ENCODE assay signal across 8 cellular contexts in genomic region chr14:102927878-102928411, GRCh38. TPM values are rescaled to one million over a fixed set of nuclear protein-coding genes. Genes with fewer than 3 reads are reported as not detected.
DNase-seq lines count a peak whose midpoint lies in the region; ATAC-seq and TF ChIP-seq lines count a peak whose summit lies in the region.

No MANE protein-coding gene starts in this region.

- H3K27ac Mint-ChIP-seq in naive thymus-derived CD4-positive, alpha-beta T cell, result peak overlapping the region in 3 of 9 donors; percentile 39 to 63 (median 49)
- no peak overlapping the region for H3K27ac Mint-ChIP-seq in endothelial cell (ENCODE audit: unreplicated experiment)

- H3K36me3 ChIP-seq in DOHH2 (ENCODE audit: control insufficient read depth, low read length), result peaks cover 15% of the 10 kb centered on the region
- H3K36me3 ChIP-seq in naive thymus-derived CD4-positive, alpha-beta T cell (ENCODE audit: control insufficient read depth in 2 of 3, insufficient read depth in 3 of 3, low read length in 3 of 3), result no peaks in the 10 kb centered on the region

- intact Hi-C loops in naive thymus-derived CD4-positive, alpha-beta T cell (cut with micrococcal nuclease), result loop anchor here in 1 of 2 donors (1.0 to 5.0 kb wide), 3 partner anchors 21 to 981 kb away; partner anchors contain the start of gene RCOR1

- peaks cover 0 to 61% (median 11%) of the 10 kb centered on the region in 5 donors for H3K27me3 Mint-ChIP-seq in naive thymus-derived CD4-positive, alpha-beta T cell
- peaks cover 30% of the 10 kb centered on the region for H3K27me3 Mint-ChIP-seq in endothelial cell (ENCODE audit: unreplicated experiment)

- peaks cover 0 to 1% (median 0%) of the 10 kb centered on the region in 5 donors for H3K36me3 Mint-ChIP-seq in naive thymus-derived CD4-positive, alpha-beta T cell
- H3K36me3 Mint-ChIP-seq in endothelial cell (ENCODE audit: low read depth, unreplicated experiment), result peaks cover 1% of the 10 kb centered on the region

- no peak for TF ChIP-seq CTCF in DOHH2 (IDR thresholded peaks at IDR 0.05; ENCODE audit: low read depth, low read length, poor library complexity, severe bottlenecking)
- TF ChIP-seq CTCF in choroid plexus epithelial cell (conservative IDR thresholded peaks at IDR 0.05; ENCODE audit: low read depth, low read length), result no peak
- TF ChIP-seq CTCF in endothelial cell (IDR thresholded peaks at IDR 0.05; ENCODE audit: unreplicated experiment), result no peak

- H3K9me3 Mint-ChIP-seq in naive thymus-derived CD4-positive, alpha-beta T cell, result no peaks in the 10 kb centered on the region
- H3K9me3 Mint-ChIP-seq in endothelial cell (ENCODE audit: unreplicated experiment), result no peaks in the 10 kb centered on the region

- ATAC-seq in HG03460 (IDR thresholded peaks at IDR 0.05; ENCODE audit: unreplicated experiment) (peak; percentile 12), HG03039 (IDR thresholded peaks at IDR 0.05; ENCODE audit: unreplicated experiment) (no peak)
- peak; percentile 33 for ATAC-seq in naive thymus-derived CD4-positive, alpha-beta T cell

- H3K4me3 Mint-ChIP-seq in naive thymus-derived CD4-positive, alpha-beta T cell, result peak overlapping the region; percentile 61 to 85 (median 78)
- H3K4me3 Mint-ChIP-seq in endothelial cell (ENCODE audit: unreplicated experiment), result no peak overlapping the region

- H3K27me3 ChIP-seq in DOHH2 (ENCODE audit: control insufficient read depth, low read length), result peaks cover 14% of the 10 kb centered on the region
- H3K27me3 ChIP-seq in naive thymus-derived CD4-positive, alpha-beta T cell (ENCODE audit: control insufficient read depth in 2 of 2, insufficient read depth in 2 of 2, low read length in 2 of 2), result no peaks in the 10 kb centered on the region

- H3K4me3 ChIP-seq in DOHH2 (ENCODE audit: low read length) (peak overlapping the region; percentile 77), choroid plexus epithelial cell (ENCODE audit: low read depth, low read length) (peak overlapping the region; percentile 48)
- peak overlapping the region; percentile 56 for H3K4me3 ChIP-seq in naive thymus-derived CD4-positive, alpha-beta T cell (ENCODE audit: low read length)

- peaks cover 24% of the 10 kb centered on the region for H3K79me2 ChIP-seq in DOHH2 (ENCODE audit: control insufficient read depth, low read length)

- CTCF ChIA-PET in naive thymus-derived CD4-positive, alpha-beta T cell (lab: Charles Lee), result interaction anchor here (0.9 to 1.0 kb wide), 2 partner anchors 16 to 22 kb away, joined by 3 read pairs; no protein-coding TSS in a partner anchor

- H4K20me1 ChIP-seq in DOHH2 (ENCODE audit: control insufficient read depth, insufficient read depth, low read depth, low read length), result no peaks in the 10 kb centered on the region; the same call in 1 of the 2 replicates

- H3K27ac ChIP-seq in DOHH2 (ENCODE audit: low read depth, low read length), result no peak overlapping the region
- no peak overlapping the region for H3K27ac ChIP-seq in naive thymus-derived CD4-positive, alpha-beta T cell (ENCODE audit: low read depth, low read length)

- H3K9me2 ChIP-seq in DOHH2 (replicated peaks; ENCODE audit: control insufficient read depth, low read length), result no peaks in the 10 kb centered on the region

- H3K4me1 Mint-ChIP-seq in naive thymus-derived CD4-positive, alpha-beta T cell, result peaks cover 4 to 23% (median 9%) of the 10 kb centered on the region in 7 donors
- H3K4me1 Mint-ChIP-seq in endothelial cell (ENCODE audit: unreplicated experiment), result no peaks in the 10 kb centered on the region

- peaks cover 3% of the 10 kb centered on the region; the same call in 1 of the 2 replicates for H3F3A ChIP-seq in DOHH2 (ENCODE audit: control insufficient read depth, insufficient read depth)

- peaks cover 56% of the 10 kb centered on the region for H3K4me1 ChIP-seq in DOHH2 (ENCODE audit: control insufficient read depth, low read length)
- H3K4me1 ChIP-seq in naive thymus-derived CD4-positive, alpha-beta T cell (ENCODE audit: control insufficient read depth in 2 of 2, insufficient read depth in 2 of 2, low read length in 2 of 2), result peaks cover 15 to 34% of the 10 kb centered on the region in 2 donors

- no peaks in the 10 kb centered on the region for H3K9me3 ChIP-seq in DOHH2 (ENCODE audit: control insufficient read depth, insufficient read depth, low read length)
- no peaks in the 10 kb centered on the region for H3K9me3 ChIP-seq in naive thymus-derived CD4-positive, alpha-beta T cell (ENCODE audit: control insufficient read depth in 2 of 3, low read length in 3 of 3)

- POLR2A ChIA-PET in naive thymus-derived CD4-positive, alpha-beta T cell (lab: Charles Lee), result interaction anchor here (1.6 kb wide), 1 partner anchor 21 kb away, joined by 6 read pairs; no protein-coding TSS in a partner anchor

- H3K4me2 ChIP-seq in DOHH2 (ENCODE audit: low read length), result peak overlapping the region; percentile 78

- DNase-seq in choroid plexus epithelial cell (ENCODE audit: low read depth) (peak; percentile 22), NCI-H1092 treated with DMSO at 0.1 percent for 48 hours (lab: John Stamatoyannopoulos, UW) (no peak), endothelial cell (ENCODE audit: low spot score) (no peak), T-helper 9 cell (no peak)
- DNase-seq in naive thymus-derived CD4-positive, alpha-beta T cell, result peak in 3 of 9 donors; percentile 14 to 23 (median 19)

RNA-seq across cellular contexts. Expression of gene AMN, which starts 5.5 kb away (rescaled TPM):
- total RNA-seq in naive thymus-derived CD4-positive, alpha-beta T cell, result 10 to 100 TPM in 2 of 5 experiments, 1 to 10 TPM in 2, under 1 TPM in 1; 0.53 to 11.0 (median 4.0) TPM
- 1 to 10 TPM; 3.0 to 3.8 TPM for polyA plus RNA-seq in naive thymus-derived CD4-positive, alpha-beta T cell
- not detected for total RNA-seq in endothelial cell (ENCODE audit: unreplicated experiment)
